Comparison of ENCODE assay signal across 1 cellular context in genomic region chr1:54861070-54861761, GRCh38.
TF ChIP-seq lines count a peak whose summit lies in the region.

No MANE protein-coding gene starts in this region.

TF ChIP-seq in HepG2, 621 proteins besides CTCF, POLR2A, EP300 and RAD21 (continued from another document and continues in another):
- TF ChIP-seq KIAA2018 (CRISPR knock-in tag; IDR thresholded peaks at IDR 0.05; ENCODE audit: borderline replicate concordance) (no peak), ZNF281 (CRISPR knock-in tag; IDR thresholded peaks at IDR 0.05; ENCODE audit: borderline replicate concordance) (peak; percentile 84; the same call in 1 of the 2 replicates), ZNF609 (CRISPR knock-in tag; IDR thresholded peaks at IDR 0.05; ENCODE audit: borderline replicate concordance) (peak; percentile 78), ATF2 (CRISPR knock-in tag; IDR thresholded peaks at IDR 0.05) (no peak; the same call in 1 of the 2 replicates), ZNF841 (CRISPR knock-in tag; IDR thresholded peaks at IDR 0.05; ENCODE audit: borderline replicate concordance) (no peak), ZNF660 (CRISPR knock-in tag; IDR thresholded peaks at IDR 0.05; ENCODE audit: borderline replicate concordance, low read depth) (no peak), KLF6 (CRISPR knock-in tag; IDR thresholded peaks at IDR 0.05) (no peak), AGO1 (IDR thresholded peaks at IDR 0.05; ENCODE audit: low read depth, low read length, poor library complexity, severe bottlenecking) (no peak), HES4 (CRISPR knock-in tag; IDR thresholded peaks at IDR 0.05; ENCODE audit: borderline replicate concordance) (no peak; the same call in 1 of the 2 replicates), CC2D1A (CRISPR knock-in tag; IDR thresholded peaks at IDR 0.05) (no peak), NR2F1 (CRISPR knock-in tag; IDR thresholded peaks at IDR 0.05) (peak; percentile 57 to 76; a peak in 3 of 4 replicates), JUND (CRISPR knock-in tag; IDR thresholded peaks at IDR 0.05) (no peak; the same call in 1 of the 2 replicates), ZSCAN25 (CRISPR knock-in tag; IDR thresholded peaks at IDR 0.05) (peak; percentile 65; the same call in 1 of the 2 replicates), TRIM24 (CRISPR knock-in tag; IDR thresholded peaks at IDR 0.05) (no peak), ZNF30 (CRISPR knock-in tag; IDR thresholded peaks at IDR 0.05) (no peak), MED1 (CRISPR knock-in tag; IDR thresholded peaks at IDR 0.05) (peak; percentile 83), ZNF3 (CRISPR knock-in tag; IDR thresholded peaks at IDR 0.05) (no peak), ZFP36L2 (CRISPR knock-in tag; IDR thresholded peaks at IDR 0.05) (no peak), SALL1 (CRISPR knock-in tag; IDR thresholded peaks at IDR 0.05) (peak; percentile 91), THAP11 (CRISPR knock-in tag; IDR thresholded peaks at IDR 0.05) (peak; percentile 50), ZNF24 (IDR thresholded peaks at IDR 0.05) (0 out of 2 replicates have a peak, but pooled peaks have one; percentile 29), MED13 (CRISPR knock-in tag; IDR thresholded peaks at IDR 0.05) (no peak; the same call in 1 of the 2 replicates), ZNF441 (CRISPR knock-in tag; IDR thresholded peaks at IDR 0.05; ENCODE audit: borderline replicate concordance) (peak; percentile 23; the same call in 1 of the 2 replicates), HOXA9 (CRISPR knock-in tag; IDR thresholded peaks at IDR 0.05; ENCODE audit: borderline replicate concordance) (no peak), CREM (IDR thresholded peaks at IDR 0.05) (peak; percentile 61), CREM (CRISPR knock-in tag; IDR thresholded peaks at IDR 0.05) (no peak), ZBTB8A (CRISPR knock-in tag; IDR thresholded peaks at IDR 0.05; ENCODE audit: borderline replicate concordance, low read depth) (no peak), CSRNP2 (CRISPR knock-in tag; conservative IDR thresholded peaks at IDR 0.05; ENCODE audit: low read depth) (no peak), PRMT3 (CRISPR knock-in tag; IDR thresholded peaks at IDR 0.05; ENCODE audit: borderline replicate concordance, low read depth) (no peak), ZNF891 (CRISPR knock-in tag; IDR thresholded peaks at IDR 0.05) (no peak), TCF12 (IDR thresholded peaks at IDR 0.05) (no peak), TCF12 (CRISPR knock-in tag; IDR thresholded peaks at IDR 0.05) (peak; percentile 71), FOXK2 (IDR thresholded peaks at IDR 0.05) (no peak), ZMYM4 (CRISPR knock-in tag; IDR thresholded peaks at IDR 0.05) (peak; percentile 70), GTF2F1 (IDR thresholded peaks at IDR 0.05; ENCODE audit: low read length) (no peak), ZNF235 (CRISPR knock-in tag; IDR thresholded peaks at IDR 0.05; ENCODE audit: borderline replicate concordance) (0 out of 2 replicates have a peak, but pooled peaks have one; percentile 36), PHF8 (CRISPR knock-in tag; IDR thresholded peaks at IDR 0.05) (no peak), TERF1 (CRISPR knock-in tag; IDR thresholded peaks at IDR 0.05) (no peak), ZNF512 (CRISPR knock-in tag; IDR thresholded peaks at IDR 0.05) (no peak), ZNF232 (CRISPR knock-in tag; IDR thresholded peaks at IDR 0.05; ENCODE audit: borderline replicate concordance) (peak; percentile 79; the same call in 1 of the 2 replicates), ZNF883 (CRISPR knock-in tag; IDR thresholded peaks at IDR 0.05; ENCODE audit: not compliant biosample characterization) (no peak), YEATS4 (CRISPR knock-in tag; IDR thresholded peaks at IDR 0.05; ENCODE audit: borderline replicate concordance) (peak; percentile 56; the same call in 1 of the 2 replicates), JUNB (CRISPR knock-in tag; IDR thresholded peaks at IDR 0.05; ENCODE audit: borderline replicate concordance) (no peak)
